Comparison of ENCODE assay signal across 24 cellular contexts in genomic region chr15:51053571-51053970, GRCh38. TPM values are rescaled to one million over a fixed set of nuclear protein-coding genes. Genes with fewer than 3 reads are reported as not detected.
"Had no signal": no experiment of that assay in that cellular context is flagged by ENCODE, and none has a peak within 500 bp of the region (broad histone marks: within the 10 kb centered on the region; RNA-seq: fewer than 3 reads in every experiment).

No MANE protein-coding gene starts in this region.

- FAIRE-seq: HTR-8/SVneo, K562, RCC 7860 had no signal

- H3K9ac ChIP-seq: KMS-11 had no signal

- H3K36me3 ChIP-seq: SJSA1 had no signal

- H3K27ac ChIP-seq: HL-60, KMS-11, SJSA1, SK-N-MC had no signal

- H3K4me3 Mint-ChIP-seq: IgD-negative memory B cell had no signal

- H3K4me3 ChIP-seq: K562, SJSA1, SK-N-MC had no signal

- H3K9me3 ChIP-seq: SJSA1 had no signal

- H3K4me2 ChIP-seq: KMS-11 had no signal

- DNase-seq: Kasumi-1, MV-4-11, NCI-H1048, NCI-H1105, NCI-H1417 treated with DMSO at 0.1 percent for 48 hours, NCI-H146, NCI-H2029, NCI-H2081 treated with DMSO at 0.1 percent for 48 hours, NCI-H226, NCI-H446, NCI-H510A, NCI-H69, NCI-H774, Right ventricle myocardium superior, RPMI8226, SIG-M5 had no signal

- H3K27ac Mint-ChIP-seq: IgD-negative memory B cell had no signal

- H3K4me1 ChIP-seq: SJSA1 had no signal

RNA-seq across cellular contexts. Expression of gene TNFAIP8L3, which starts 41.1 kb away (rescaled TPM):
- total RNA-seq: K562, SJSA1 had no signal
